Comparison of ENCODE assay signal across 16 cellular contexts in genomic region chr12:13942826-13943225, GRCh38. TPM values are rescaled to one million over a fixed set of nuclear protein-coding genes. Genes with fewer than 3 reads are reported as not detected.
DNase-seq lines count a peak whose midpoint lies in the region; ATAC-seq, FAIRE-seq and TF ChIP-seq lines count a peak whose summit lies in the region.
"Had no signal": no experiment of that assay in that cellular context is flagged by ENCODE, and none has a peak within 500 bp of the region (broad histone marks: within the 10 kb centered on the region; RNA-seq: fewer than 3 reads in every experiment).

No MANE protein-coding gene starts in this region.

- no peak for TF ChIP-seq POLR2A in A549 (IDR thresholded peaks at IDR 0.05; ENCODE audit: low read length)

- H3K9me3 ChIP-seq in A549, result peaks cover 12% of the 10 kb centered on the region
- H3K9me3 ChIP-seq in Caco-2, result peaks cover 8% of the 10 kb centered on the region

- POLR2A ChIA-PET in A549 (lab: Yijun Ruan, JAX) (interaction anchor here (2.4 kb wide), 1 partner anchor 11 kb away, joined by 15 read pairs; no protein-coding TSS in a partner anchor), Caco-2 (lab: Charles Lee) (no interaction called here), WTC11 (lab: Charles Lee) (interaction anchor here (1.0 kb wide), 1 partner anchor 665 kb away, joined by 3 read pairs; no protein-coding TSS in a partner anchor)

- no peak overlapping the region for H3K4me3 Mint-ChIP-seq in Caco-2 (ENCODE audit: unreplicated experiment)
- no peak overlapping the region for H3K4me3 Mint-ChIP-seq in WTC11
- H3K4me3 Mint-ChIP-seq: CD8-positive, alpha-beta memory T cell; HFFc6 had no signal

- H3K4me1 Mint-ChIP-seq in Caco-2 (ENCODE audit: low read depth, unreplicated experiment) (peaks cover 24% of the 10 kb centered on the region), WTC11 (peaks cover 30% of the 10 kb centered on the region)
- H3K4me1 Mint-ChIP-seq: CD8-positive, alpha-beta memory T cell had no signal

- FAIRE-seq in A549 (lab: Jason Lieb, UNC), result no peak
- FAIRE-seq: GM12891, HTR-8/SVneo had no signal

- CTCF ChIA-PET in A549 (lab: Yijun Ruan, JAX), result interaction anchor here (1.2 to 2.7 kb wide), 10 partner anchors 12 to 688 kb away, joined by 5 to 36 read pairs (median 8); partner anchors contain the start of gene GRIN2B
- CTCF ChIA-PET in Caco-2 (lab: Charles Lee), result interaction anchor here (1.5 to 2.4 kb wide), 2 partner anchors 8 to 39 kb away, joined by 10 to 26 read pairs; partner anchors contain the start of gene GRIN2B
- CTCF ChIA-PET in WTC11 (lab: Charles Lee), result interaction anchor here (2.0 to 2.3 kb wide), 5 partner anchors 8 to 687 kb away, joined by 6 to 41 read pairs (median 10); no protein-coding TSS in a partner anchor

- ATAC-seq in A549 (peak in 1 of 2 experiments; percentile 3; a peak in 1 of 6 replicates), WTC11 (peak; percentile 29), GM21423 (IDR thresholded peaks at IDR 0.05; ENCODE audit: unreplicated experiment) (no peak)

- 21% methylated on average over 3 of the region's 3 CpGs for WGBS in A549 (ENCODE audit: missing lambda C conversion rate)

- no peak for TF ChIP-seq EP300 in A549 (IDR thresholded peaks at IDR 0.05)

- H3K27me3 ChIP-seq in Caco-2 (replicated peaks; ENCODE audit: control insufficient read depth, insufficient read depth, low read length), result no peaks in the 10 kb centered on the region

- H3K9me3 Mint-ChIP-seq in Caco-2 (ENCODE audit: unreplicated experiment) (peaks cover 5% of the 10 kb centered on the region), WTC11 (peaks cover 1% of the 10 kb centered on the region)

- TF ChIP-seq RAD21 in A549 (conservative IDR thresholded peaks at IDR 0.05 in 1 of 2, IDR thresholded peaks at IDR 0.05 in 1 of 2), result no peak

- peak overlapping the region; percentile 75 to 87 for H3K27ac ChIP-seq in A549

- DNase-seq in A549 (ENCODE audit: low read depth in 1 of 2, low spot score in 1 of 2) (peak in 1 of 2 experiments; percentile 22), Caco-2 (peak; percentile 47 to 78), WTC11 (ENCODE audit: low spot score) (no peak), iPS-NIHi7 (ENCODE audit: extremely low spot score) (peak; percentile 36), NCI-H345 treated with DMSO at 0.1 percent for 48 hours (lab: John Stamatoyannopoulos, UW; ENCODE audit: unreplicated experiment) (no peak)
- DNase-seq in central memory CD4-positive, alpha-beta T cell, result no peak
- DNase-seq: CD8-positive, alpha-beta memory T cell; DMS79; HCEC 1CT; HFFc6 had no signal

- H3K27ac Mint-ChIP-seq in Caco-2 (ENCODE audit: unreplicated experiment) (no peak overlapping the region), WTC11 (no peak overlapping the region)
- H3K27ac Mint-ChIP-seq: CD8-positive, alpha-beta memory T cell; HFFc6 had no signal

- no peaks in the 10 kb centered on the region for H3K36me3 ChIP-seq in Caco-2 (ENCODE audit: control insufficient read depth, insufficient read depth, low read length)

- intact Hi-C loops in Caco-2 (cut with micrococcal nuclease; ENCODE audit: unreplicated experiment), result loop anchor here (1.0 to 10.0 kb wide), 6 partner anchors 19 to 686 kb away; no protein-coding TSS in a partner anchor

- peak overlapping the region; percentile 69 for H3K4me2 ChIP-seq in A549

- H3K27me3 Mint-ChIP-seq in Caco-2 (ENCODE audit: insufficient read depth, unreplicated experiment) (no peaks in the 10 kb centered on the region), WTC11 (ENCODE audit: low read depth) (no peaks in the 10 kb centered on the region)

- H3K4me1 ChIP-seq in A549, result peaks cover 63% of the 10 kb centered on the region
- H3K4me1 ChIP-seq in Caco-2, result peaks cover 32% of the 10 kb centered on the region

- TF ChIP-seq CTCF in A549 (IDR thresholded peaks at IDR 0.05) (no peak), Caco-2 (IDR thresholded peaks at IDR 0.05; ENCODE audit: insufficient read depth in 1 of 2, low read depth in 1 of 2, low read length in 1 of 2, severe bottlenecking in 1 of 2, unreplicated experiment in 1 of 2) (no peak), WTC11 (IDR thresholded peaks at IDR 0.05) (no peak)

- H3K4me3 ChIP-seq in A549, result no peak overlapping the region
- no peak overlapping the region for H3K4me3 ChIP-seq in Caco-2 (ENCODE audit: low read depth, low read length)

- BruUV-seq in Caco-2 (replicated peaks; lab: Mats Ljungman, UMichigan), result no TSS peak

- peaks cover 11% of the 10 kb centered on the region for H3K36me3 Mint-ChIP-seq in Caco-2 (ENCODE audit: insufficient read depth, unreplicated experiment)
- H3K36me3 Mint-ChIP-seq in WTC11, result peaks cover 4% of the 10 kb centered on the region
- H3K36me3 Mint-ChIP-seq: CD8-positive, alpha-beta memory T cell had no signal

TF ChIP-seq in A549, 52 proteins besides CTCF, POLR2A, EP300 and RAD21 (continues in another document):
- TF ChIP-seq REST (IDR thresholded peaks at IDR 0.05), result no peak
- no peak for TF ChIP-seq SMC3 (IDR thresholded peaks at IDR 0.05)
- TF ChIP-seq MAZ (IDR thresholded peaks at IDR 0.05; ENCODE audit: borderline replicate concordance, low read depth, low read length), result no peak
- no peak for TF ChIP-seq ESRRA (IDR thresholded peaks at IDR 0.05; ENCODE audit: borderline replicate concordance, low read length)
- no peak for TF ChIP-seq FOXS1 (CRISPR knock-in tag; IDR thresholded peaks at IDR 0.05)
- no peak for TF ChIP-seq GATA3 (IDR thresholded peaks at IDR 0.05; ENCODE audit: borderline replicate concordance)
- TF ChIP-seq RARB (CRISPR knock-in tag; IDR thresholded peaks at IDR 0.05), result no peak

TF ChIP-seq in WTC11, 78 proteins besides CTCF, POLR2A, EP300 and RAD21 (continues in another document):
- TF ChIP-seq, protein P1, sequence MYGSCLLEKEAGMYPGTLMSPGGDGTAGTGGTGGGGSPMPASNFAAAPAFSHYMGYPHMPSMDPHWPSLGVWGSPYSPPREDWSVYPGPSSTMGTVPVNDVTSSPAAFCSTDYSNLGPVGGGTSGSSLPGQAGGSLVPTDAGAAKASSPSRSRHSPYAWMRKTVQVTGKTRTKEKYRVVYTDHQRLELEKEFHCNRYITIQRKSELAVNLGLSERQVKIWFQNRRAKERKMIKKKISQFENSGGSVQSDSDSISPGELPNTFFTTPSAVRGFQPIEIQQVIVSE (CRISPR knock-in tag; IDR thresholded peaks at IDR 0.05; ENCODE audit: borderline replicate concordance), result no peak
- TF ChIP-seq, protein P2, sequence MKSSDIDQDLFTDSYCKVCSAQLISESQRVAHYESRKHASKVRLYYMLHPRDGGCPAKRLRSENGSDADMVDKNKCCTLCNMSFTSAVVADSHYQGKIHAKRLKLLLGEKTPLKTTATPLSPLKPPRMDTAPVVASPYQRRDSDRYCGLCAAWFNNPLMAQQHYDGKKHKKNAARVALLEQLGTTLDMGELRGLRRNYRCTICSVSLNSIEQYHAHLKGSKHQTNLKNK (CRISPR knock-in tag; IDR thresholded peaks at IDR 0.05), result no peak
- no peak for TF ChIP-seq SMAD3 (CRISPR knock-in tag; IDR thresholded peaks at IDR 0.05; ENCODE audit: borderline replicate concordance)
- TF ChIP-seq TEAD1 (CRISPR knock-in tag; IDR thresholded peaks at IDR 0.05), result no peak
- no peak for TF ChIP-seq GRHL2 (CRISPR knock-in tag; IDR thresholded peaks at IDR 0.05; ENCODE audit: insufficient replicate concordance, severe bottlenecking)
- TF ChIP-seq GABPB1 (CRISPR knock-in tag; IDR thresholded peaks at IDR 0.05), result no peak
- TF ChIP-seq ZBTB21 (CRISPR knock-in tag; IDR thresholded peaks at IDR 0.05; ENCODE audit: borderline replicate concordance), result no peak
- TF ChIP-seq JAZF1 (CRISPR knock-in tag; IDR thresholded peaks at IDR 0.05), result no peak
- TF ChIP-seq STAT6 (CRISPR knock-in tag; conservative IDR thresholded peaks at IDR 0.05; ENCODE audit: low read depth), result no peak
- TF ChIP-seq SMAD4 (CRISPR knock-in tag; IDR thresholded peaks at IDR 0.05), result no peak
- no peak for TF ChIP-seq ATF1 (CRISPR knock-in tag; IDR thresholded peaks at IDR 0.05)
- TF ChIP-seq, protein P3, sequence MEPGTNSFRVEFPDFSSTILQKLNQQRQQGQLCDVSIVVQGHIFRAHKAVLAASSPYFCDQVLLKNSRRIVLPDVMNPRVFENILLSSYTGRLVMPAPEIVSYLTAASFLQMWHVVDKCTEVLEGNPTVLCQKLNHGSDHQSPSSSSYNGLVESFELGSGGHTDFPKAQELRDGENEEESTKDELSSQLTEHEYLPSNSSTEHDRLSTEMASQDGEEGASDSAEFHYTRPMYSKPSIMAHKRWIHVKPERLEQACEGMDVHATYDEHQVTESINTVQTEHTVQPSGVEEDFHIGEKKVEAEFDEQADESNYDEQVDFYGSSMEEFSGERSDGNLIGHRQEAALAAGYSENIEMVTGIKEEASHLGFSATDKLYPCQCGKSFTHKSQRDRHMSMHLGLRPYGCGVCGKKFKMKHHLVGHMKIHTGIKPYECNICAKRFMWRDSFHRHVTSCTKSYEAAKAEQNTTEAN (CRISPR knock-in tag; IDR thresholded peaks at IDR 0.05), result no peak
- TF ChIP-seq FOXK1 (CRISPR knock-in tag; IDR thresholded peaks at IDR 0.05), result no peak
- no peak for TF ChIP-seq ZNF317 (CRISPR knock-in tag; IDR thresholded peaks at IDR 0.05; ENCODE audit: borderline replicate concordance, low read depth)

RNA-seq across cellular contexts. Expression of gene GRIN2B, which starts 38.6 kb away (rescaled TPM):
- polyA plus RNA-seq in A549 (2011; rRNA removed), result 3.2 and 3.3 TPM in 2 replicates
- 4.6 and 5.5 TPM in 2 replicates for polyA plus RNA-seq in A549 (2012; cell fraction: cytosol; rRNA removed)
- polyA plus RNA-seq in A549 (2012; cell fraction: nucleus; rRNA removed), result 3.9 and 5.6 TPM in 2 replicates
- polyA plus RNA-seq in A549 (2017; fragmentation: RNase III; extraction: RNeasy Plus Mini Kit Qiagen cat#74134 plus additional on column Dnase treatment), result 2.4 to 4.0 TPM (median 2.9 TPM) in 3 replicates
- 16.9 and 21.2 TPM in 2 replicates for polyA minus RNA-seq in A549 (2011; rRNA and poly(A)+ RNA removed)
- 23.4 and 24.4 TPM in 2 replicates for total RNA-seq in Caco-2 (2022)
- 1.3 to 1.6 TPM (median 1.4 TPM) in 3 replicates for total RNA-seq in WTC11 (2021)
- total RNA-seq: A673; CD8-positive, alpha-beta memory T cell; H4; HFFc6 had no signal
- polyA plus RNA-seq: BJ; CD8-positive, alpha-beta memory T cell had no signal

Comparison
In these comparisons a context has a peak if more than half of its experiments do, and no peak if none do; other contexts are left out.
1. DNase-seq: peak in Caco-2 (2 of 2) and iPS-NIHi7 (single experiment); none in WTC11 (single experiment), central memory CD4-positive, alpha-beta T cell (single experiment) and NCI-H345 treated with DMSO at 0.1 percent for 48 hours (single experiment).